Comparison of ENCODE assay signal across 32 cellular contexts in the genomic region with DNA sequence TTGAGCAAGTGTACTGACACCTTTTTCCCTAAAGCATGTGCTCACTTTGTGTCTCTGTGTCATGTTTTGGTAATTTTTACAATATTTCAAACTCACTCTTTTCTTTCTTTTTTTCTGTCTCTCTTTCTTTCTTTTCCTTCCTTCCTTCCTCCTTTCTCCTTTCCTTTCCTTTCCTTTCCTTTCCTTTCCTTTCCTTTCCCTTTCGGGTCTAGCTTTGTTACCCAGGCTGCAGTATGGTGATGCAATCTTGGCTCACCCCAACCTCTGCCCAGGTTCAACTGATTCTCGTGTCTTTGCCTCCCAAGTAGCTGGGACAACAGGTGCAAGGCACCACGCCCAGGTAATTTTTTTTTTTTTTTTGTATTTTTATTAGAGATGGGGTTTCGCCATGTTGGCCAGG.
"Had no signal": no experiment of that assay in that cellular context is flagged by ENCODE, and none has a peak within 500 bp of the region (broad histone marks: within the 10 kb centered on the region; RNA-seq: fewer than 3 reads in every experiment).

No MANE protein-coding gene starts in this region.

- H3K27ac ChIP-seq: neutrophil, psoas muscle, skin epidermis, spleen, suprapubic skin, testis, tibial artery, transverse colon, upper lobe of right lung, uterus had no signal

- H3K9me3 ChIP-seq: neutrophil, ovary, psoas muscle, suprapubic skin, testis, tibial artery, transverse colon, uterus had no signal

- H3K27me3 ChIP-seq: neutrophil, ovary, suprapubic skin, testis, tibial artery, transverse colon, upper lobe of right lung, uterus had no signal

- H3K4me1 Mint-ChIP-seq: stimulated activated memory B cell treated with anti-CD40 and anti-IgM and Interleukin-4, amounts not matched to agents 10 μg/mL and 1 μg/mL and 100 μg/mL, for 72 hours; stimulated activated naive CD8-positive, alpha-beta T cell treated with anti-CD3 and anti-CD28 coated beads, Interleukin-15, amount 100 ng/mL, for 72 hours had no signal

- H3K9ac ChIP-seq: parathyroid adenoma had no signal

- DNase-seq: naive thymus-derived CD8-positive, alpha-beta T cell; nephron progenitor cell; nucleus accumbens; posterior cingulate gyrus; psoas muscle; right cardiac atrium; spleen; stimulated activated CD4-positive, alpha-beta T cell treated with anti-CD3 and anti-CD28 coated beads, Interleukin-12 subunit alpha, Interleukin-12 subunit beta, amount 100 ng/mL, for 4 hours; stimulated activated CD4-positive, alpha-beta T cell treated with anti-CD3 and anti-CD28 coated beads, Interleukin-1b, Interleukin-23, amount 100 ng/mL, for 48 hours; stimulated activated CD4-positive, alpha-beta T cell treated with anti-CD3 and anti-CD28 coated beads, Interleukin-4, amount 100 ng/mL, for 1 hour; stimulated activated CD4-positive, alpha-beta T cell treated with anti-CD3 and anti-CD28 coated beads, Interleukin-4, amount 100 ng/mL, for 4 hours; stimulated activated CD8-positive, alpha-beta memory T cell treated with anti-CD3 and anti-CD28 coated beads, Interleukin-4, amount 100 ng/mL, for 48 hours; stimulated activated naive CD4-positive, alpha-beta T cell; stimulated activated naive CD8-positive, alpha-beta T cell treated with anti-CD3 and anti-CD28 coated beads, Interleukin-15, amount 100 ng/mL, for 72 hours; stimulated activated naive CD8-positive, alpha-beta T cell treated with anti-CD3 and anti-CD28 coated beads, Interleukin-15, Interleukin-2, amounts not matched to agents 100 U/mL and 50 U/mL, for 24 hours; substantia nigra; testis; tibial artery; transverse colon; upper lobe of right lung; uterus had no signal

- H3K36me3 Mint-ChIP-seq: natural killer cell treated with Interleukin-12 subunit alpha and Interleukin-12 subunit beta and Interleukin-15 and Interleukin-18, amount 100 ng/mL, for 72 hours; type B pancreatic cell had no signal

- H3K4me3 ChIP-seq: ovary, psoas muscle, skin epidermis, smooth muscle cell, spleen, suprapubic skin, testis, tibial artery, transverse colon, upper lobe of right lung, uterus had no signal

- H3K4me1 ChIP-seq: psoas muscle, spleen, suprapubic skin, testis, upper lobe of right lung, uterus had no signal

- H3K27me3 Mint-ChIP-seq: progenitor cell of endocrine pancreas had no signal

- H3K9me3 Mint-ChIP-seq: natural killer cell treated with Interleukin-12 subunit alpha and Interleukin-12 subunit beta and Interleukin-15 and Interleukin-18, amount 100 ng/mL, for 72 hours; neural crest cell; stimulated activated naive CD8-positive, alpha-beta T cell treated with anti-CD3 and anti-CD28 coated beads, Interleukin-15, amount 100 ng/mL, for 72 hours had no signal

- H3K36me3 ChIP-seq: neutrophil, ovary, spleen, suprapubic skin, tibial artery, transverse colon, upper lobe of right lung, uterus had no signal

- H3K27ac Mint-ChIP-seq: natural killer cell treated with Interleukin-12 subunit alpha and Interleukin-12 subunit beta and Interleukin-15 and Interleukin-18, amount 100 ng/mL, for 72 hours; nephron progenitor cell; progenitor cell of endocrine pancreas; stimulated activated memory B cell treated with anti-CD40 and anti-IgM and Interleukin-4, amounts not matched to agents 10 μg/mL and 1 μg/mL and 100 μg/mL, for 72 hours; stimulated activated naive CD8-positive, alpha-beta T cell treated with anti-CD3 and anti-CD28 coated beads, Interleukin-15, amount 100 ng/mL, for 72 hours; type B pancreatic cell had no signal

- H3K4me3 Mint-ChIP-seq: naive thymus-derived CD8-positive, alpha-beta T cell; natural killer cell treated with Interleukin-12 subunit alpha and Interleukin-12 subunit beta and Interleukin-15 and Interleukin-18, amount 100 ng/mL, for 72 hours; nephron progenitor cell; neural crest cell; stimulated activated memory B cell treated with anti-CD40 and anti-IgM and Interleukin-4, amounts not matched to agents 10 μg/mL and 1 μg/mL and 100 μg/mL, for 72 hours; stimulated activated naive CD8-positive, alpha-beta T cell treated with anti-CD3 and anti-CD28 coated beads, Interleukin-15, amount 100 ng/mL, for 72 hours; type B pancreatic cell had no signal

- ATAC-seq: naive thymus-derived CD8-positive, alpha-beta T cell; natural killer cell treated with Interleukin-12 subunit alpha and Interleukin-12 subunit beta and Interleukin-15 and Interleukin-18, amount 100 ng/mL, for 72 hours; psoas muscle; right cardiac atrium; stimulated activated memory B cell treated with anti-CD40 and anti-IgM and Interleukin-4, amounts not matched to agents 10 μg/mL and 1 μg/mL and 100 μg/mL, for 72 hours; stimulated activated naive CD8-positive, alpha-beta T cell treated with anti-CD3 and anti-CD28 coated beads, Interleukin-15, amount 100 ng/mL, for 72 hours; stimulated activated naive CD8-positive, alpha-beta T cell treated with anti-CD3 and anti-CD28 coated beads, Interleukin-15, Interleukin-2, amounts not matched to agents 100 U/mL and 50 U/mL, for 24 hours; upper lobe of right lung had no signal
